Comparison of ENCODE assay signal across 25 cellular contexts in genomic region chrX:88863726-88864125, GRCh38.
"Had no signal": no experiment of that assay in that cellular context is flagged by ENCODE, and none has a peak within 500 bp of the region (broad histone marks: within the 10 kb centered on the region; RNA-seq: fewer than 3 reads in every experiment).

No MANE protein-coding gene starts in this region.

- H3K4me1 ChIP-seq: esophagus squamous epithelium, gastrocnemius medialis, left lung had no signal

- H3K4me3 ChIP-seq: coronary artery, dorsolateral prefrontal cortex, esophagus squamous epithelium, gastrocnemius medialis, hepatocyte, left lung, lung had no signal

- H3K27me3 ChIP-seq: esophagus squamous epithelium, gastrocnemius medialis, hepatocyte, left lung had no signal

- H3K27ac ChIP-seq: coronary artery, dorsolateral prefrontal cortex, epithelial cell of prostate, esophagus squamous epithelium, gastrocnemius medialis, hepatocyte, left lung had no signal

- DNase-seq: dermis blood vessel endothelial cell; dorsolateral prefrontal cortex; effector CD4-positive, alpha-beta T cell; effector memory CD4-positive, alpha-beta T cell; erythroblast; esophagus squamous epithelium; foreskin fibroblast; foreskin melanocyte; gastrocnemius medialis; glutamatergic neuron; hypothalamus; immature natural killer cell; islet precursor cell; left cardiac atrium; left ventricle myocardium superior; mammary epithelial cell; mesendoderm; midbrain; naive thymus-derived CD4-positive, alpha-beta T cell had no signal

- FAIRE-seq: endothelial cell of umbilical vein had no signal

- H3K36me3 ChIP-seq: esophagus squamous epithelium, gastrocnemius medialis, left lung had no signal

- H3K9me3 ChIP-seq: esophagus squamous epithelium, gastrocnemius medialis, left lung had no signal
